Comparison of ENCODE assay signal across 8 cellular contexts in the genomic region with DNA sequence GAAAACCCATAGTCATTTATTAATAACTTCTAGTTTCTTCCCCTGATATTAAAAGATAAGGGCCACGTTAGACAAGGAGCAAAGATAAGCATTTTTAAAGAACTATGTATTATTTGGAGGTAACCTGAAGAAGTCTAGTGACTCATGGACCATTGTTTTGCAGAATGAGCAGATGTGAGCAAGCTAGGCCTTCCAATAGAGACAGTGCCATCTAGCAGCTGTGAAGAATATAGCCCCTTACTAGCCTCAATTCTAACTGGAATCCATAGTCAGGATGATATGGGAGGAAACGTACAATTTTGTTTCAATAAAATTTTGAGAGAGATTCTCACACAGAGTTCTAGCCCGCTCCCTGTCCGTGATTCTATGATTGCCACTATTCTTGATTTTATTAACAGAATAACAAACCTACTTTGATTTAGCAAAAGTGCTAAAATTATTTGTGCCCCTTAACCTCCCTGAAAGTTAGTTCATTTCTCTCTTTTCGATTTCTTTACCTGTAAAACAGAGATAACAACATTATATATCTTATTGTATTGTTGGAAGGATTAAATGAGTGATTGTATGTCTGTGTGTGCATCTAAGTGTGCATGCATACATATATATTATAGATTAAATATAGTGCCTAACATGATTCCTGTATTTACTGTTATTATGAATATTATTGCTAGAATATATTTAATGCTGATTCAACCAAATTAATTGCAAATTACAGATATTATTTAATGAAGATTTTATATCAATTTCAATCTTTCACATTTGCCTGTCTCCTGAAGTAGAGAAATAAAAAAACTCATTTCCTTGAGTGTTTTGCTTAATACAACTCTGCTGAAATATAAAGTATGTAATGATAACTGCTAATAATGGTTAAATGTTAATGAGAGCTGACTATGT. TPM values are rescaled to one million over a fixed set of nuclear protein-coding genes. Genes with fewer than 3 reads are reported as not detected.
DNase-seq lines count a peak whose midpoint lies in the region; ATAC-seq and TF ChIP-seq lines count a peak whose summit lies in the region.

No MANE protein-coding gene starts in this region.

- no peaks in the 10 kb centered on the region for H3K79me2 ChIP-seq in osteoblast (ENCODE audit: insufficient read depth, low read length)

- BruUV-seq in Panc1 (replicated peaks; lab: Mats Ljungman, UMichigan): no TSS peak

- H4K20me1 ChIP-seq in osteoblast (ENCODE audit: insufficient read depth, low read length): no peaks in the 10 kb centered on the region

- H3K4me2 ChIP-seq in osteoblast (ENCODE audit: insufficient read depth, low read length): no peak overlapping the region

- intact Hi-C loops in Panc1 (cut with micrococcal nuclease; ENCODE audit: unreplicated experiment): no loop called here

- H3K27ac ChIP-seq in HL-60 (replicated peaks): no peak overlapping the region
- no peak overlapping the region for H3K27ac ChIP-seq in Panc1 (ENCODE audit: low read length)
- no peak overlapping the region for H3K27ac ChIP-seq in osteoblast (ENCODE audit: low read depth, low read length)

- CTCF ChIA-PET in Panc1 (lab: Charles Lee): no interaction called here

- H2AFZ ChIP-seq in osteoblast (ENCODE audit: low read length): no peak overlapping the region

- H3K4me3 ChIP-seq in HL-60 (replicated peaks; ENCODE audit: insufficient read depth, low read length): no peak overlapping the region
- no peak overlapping the region for H3K4me3 ChIP-seq in Panc1 (ENCODE audit: low read depth in 2 of 2, low read length in 2 of 2)
- no peak overlapping the region for H3K4me3 ChIP-seq in osteoblast (ENCODE audit: insufficient read depth, low read length)

- TF ChIP-seq CTCF in HL-60 (IDR thresholded peaks at IDR 0.05; ENCODE audit: insufficient read depth, low read length) (peak; percentile 77), Panc1 (IDR thresholded peaks at IDR 0.05) (peak; percentile 66), osteoblast (IDR thresholded peaks at IDR 0.05; ENCODE audit: extremely low read depth, low read depth, low read length) (peak; percentile 81)

- no peaks in the 10 kb centered on the region for H3K9me3 ChIP-seq in Panc1 (ENCODE audit: control insufficient read depth, insufficient read depth, low read depth, low read length)
- no peaks in the 10 kb centered on the region for H3K9me3 ChIP-seq in osteoblast (ENCODE audit: low read depth, low read length)

- ATAC-seq in GM19455 (IDR thresholded peaks at IDR 0.05; ENCODE audit: unreplicated experiment): peak; percentile 59
- ATAC-seq in Panc1: peak; percentile 87
- peak; percentile 84 for ATAC-seq in esophagus mucosa

- H3K27me3 ChIP-seq in HL-60 (ENCODE audit: insufficient read depth, poor library complexity, severe bottlenecking) (no peaks in the 10 kb centered on the region), Panc1 (ENCODE audit: control insufficient read depth, insufficient read depth, low read length) (no peaks in the 10 kb centered on the region), osteoblast (ENCODE audit: insufficient read depth, low read length) (no peaks in the 10 kb centered on the region)

- POLR2A ChIA-PET in Panc1 (lab: Charles Lee): no interaction called here

- no peaks in the 10 kb centered on the region for H3K4me1 ChIP-seq in Panc1 (ENCODE audit: control insufficient read depth, insufficient read depth, low read length)
- H3K4me1 ChIP-seq in osteoblast (ENCODE audit: insufficient read depth, low read length): no peaks in the 10 kb centered on the region

- H3K36me3 ChIP-seq in Panc1 (ENCODE audit: control insufficient read depth, insufficient read depth, low read length): no peaks in the 10 kb centered on the region
- H3K36me3 ChIP-seq in osteoblast (ENCODE audit: insufficient read depth, low read length): no peaks in the 10 kb centered on the region

- DNase-seq in DMS53 (lab: John Stamatoyannopoulos, UW) (peak; percentile 82), HL-60 (ENCODE audit: low read depth in 1 of 2, low spot score in 1 of 2) (peak in 1 of 2 experiments; percentile 11), Panc1 (ENCODE audit: low read depth, low spot score) (peak; percentile 38), osteoblast (ENCODE audit: insufficient read length, low spot score, missing footprints) (peak; percentile 44), KG1 (lab: John Stamatoyannopoulos, UW) (no peak), T1000 (lab: John Stamatoyannopoulos, UW) (no peak)

- in situ Hi-C loops in Panc1 (cut with HindIII; ENCODE audit: low pct_unique_long_range_greater_than_20kb, low sequenced_read_pairs): no loop called here

RNA-seq across cellular contexts. Expression of gene FAM237B, which starts 22.7 kb away (rescaled TPM):
- total RNA-seq in Panc1 (2021; ENCODE audit: unreplicated experiment) (not detected), esophagus mucosa (not detected), osteoblast (not detected in 2 replicates)
- not detected for polyA plus RNA-seq in Panc1 (2012; ENCODE audit: insufficient read length)

RNA-seq across cellular contexts. Expression of gene GTPBP10, which starts 48.1 kb away (rescaled TPM):
- 23.7 TPM for total RNA-seq in Panc1 (2021; ENCODE audit: unreplicated experiment)
- 9.1 TPM for polyA plus RNA-seq in Panc1 (2012; ENCODE audit: insufficient read length)
- 18.8 TPM for total RNA-seq in esophagus mucosa
- total RNA-seq in osteoblast: 21.0 and 21.5 TPM in 2 replicates

RNA-seq across cellular contexts. Expression of gene CFAP69, which starts 53.4 kb away (rescaled TPM):
- 0.51 TPM for total RNA-seq in Panc1 (2021; ENCODE audit: unreplicated experiment)
- 1.4 TPM for polyA plus RNA-seq in Panc1 (2012; ENCODE audit: insufficient read length)
- total RNA-seq in esophagus mucosa: 1.1 TPM
- 5.4 and 8.8 TPM in 2 replicates for total RNA-seq in osteoblast

Comparison
In these comparisons a context has a peak if more than half of its experiments do, and no peak if none do; other contexts are left out.
1. DNase-seq: peak in DMS53 (single experiment), Panc1 (single experiment) and osteoblast (single experiment); none in KG1 (single experiment) and T1000 (single experiment).
2. Peak in every context shown above with its lines, with median percentiles within 50 percentile points of each other: ATAC-seq and CTCF ChIP-seq.